7 cellular contexts compared by ENCODE assay signal in genomic region chr19:58558066-58558622, GRCh38. TPM values are rescaled to one million over a fixed set of nuclear protein-coding genes. Genes with fewer than 3 reads are reported as not detected.
DNase-seq lines count a peak whose midpoint lies in the region; ATAC-seq and TF ChIP-seq lines count a peak whose summit lies in the region.

TSS of gene UBE2M (minus strand) at chr19:58558611. CDS start at chr19:58558381, 230 bp downstream.

- no peak for TF ChIP-seq EP300 in stomach (IDR thresholded peaks at IDR 0.05)

- H3K9me3 ChIP-seq in SJSA1 (replicated peaks) (no peaks in the 10 kb centered on the region), left lung (no peaks in the 10 kb centered on the region), stomach (no peaks in the 10 kb centered on the region)

- H3K4me3 ChIP-seq in SJSA1 (peak within 1 kb of the TSS; percentile 69), left lung (peak within 1 kb of the TSS; percentile 74 to 78), stomach (peak within 1 kb of the TSS; percentile 72 to 88 (median 80))

- H3K27me3 ChIP-seq in SJSA1 (replicated peaks): no peaks in the 10 kb centered on the region
- peaks cover 0 to 24% of the 10 kb centered on the region in 2 donors for H3K27me3 ChIP-seq in left lung
- H3K27me3 ChIP-seq in stomach: peaks cover 0 to 14% (median 8%) of the 10 kb centered on the region in 3 donors

- intact Hi-C loops in left lung (cut with DNase I) (no loop called here), stomach (cut with DNase I; ENCODE audit: low total_unique reads) (no loop called here)

- H3K4me1 ChIP-seq in SJSA1 (replicated peaks): peaks cover 35% of the 10 kb centered on the region
- peaks cover 37 to 68% of the 10 kb centered on the region in 2 donors for H3K4me1 ChIP-seq in left lung
- peaks cover 62 to 77% (median 76%) of the 10 kb centered on the region in 4 donors for H3K4me1 ChIP-seq in stomach

- no peak for TF ChIP-seq POLR2A in stomach (IDR thresholded peaks at IDR 0.05)

- TF ChIP-seq CTCF in left lung (IDR thresholded peaks at IDR 0.05) (no peak), stomach (IDR thresholded peaks at IDR 0.05) (no peak)

- 0 to 1% (median 1%) methylated on average over 39 to 62 of the region's 62 CpGs for WGBS in stomach, 5 donors

- DNase-seq in H4 (ENCODE audit: low spot score) (no peak), SJSA1 (ENCODE audit: low read depth in 1 of 2, low spot score in 2 of 2) (peak in 1 of 2 experiments; percentile 62), caudate nucleus (lab: John Stamatoyannopoulos, UW) (no peak), left lung (peak; percentile 72 to 91), stomach (peak; percentile 63), NCI-H446 (lab: John Stamatoyannopoulos, UW) (no peak), NCI-H1092 treated with DMSO at 0.1 percent for 48 hours (lab: John Stamatoyannopoulos, UW) (no peak)

- H3K36me3 ChIP-seq in SJSA1: peaks cover 51% of the 10 kb centered on the region
- H3K36me3 ChIP-seq in left lung: peaks cover 0 to 27% of the 10 kb centered on the region in 2 donors
- H3K36me3 ChIP-seq in stomach: peaks cover 16 to 27% (median 22%) of the 10 kb centered on the region in 4 donors

- H3K27ac ChIP-seq in SJSA1: peak within 1 kb of the TSS; percentile 89
- peak within 1 kb of the TSS; percentile 100 for H3K27ac ChIP-seq in caudate nucleus (ENCODE audit: low read depth, low read length)
- H3K27ac ChIP-seq in left lung: peak within 1 kb of the TSS; percentile 100
- peak within 1 kb of the TSS; percentile 100 for H3K27ac ChIP-seq in stomach

- no peak for ATAC-seq in left lung

RNA-seq across cellular contexts. Expression of gene UBE2M, which starts in this region (rescaled TPM):
- 108 and 109 TPM in 2 replicates for total RNA-seq in H4 (2014; rRNA removed; shearing (Covaris generic))
- 79.2 and 109 TPM in 2 replicates for total RNA-seq in SJSA1 (2014; rRNA removed; shearing (Covaris generic))
- total RNA-seq in left lung (10 to 100 TPM; 54.9 to 83.4 TPM), stomach (10 to 100 TPM in 3 of 5 donors, 1 to 10 TPM in 1, not detected in 1; 9.8 to 35.3 (median 27.1) TPM)
- 10 to 100 TPM; 35.5 to 51.5 (median 41.9) TPM for polyA plus RNA-seq in stomach

Comparison
In these comparisons a context has a peak if more than half of its experiments do, and no peak if none do; other contexts are left out.
1. DNase-seq: peak in left lung (2 of 2) and stomach (single experiment); none in H4 (single experiment), caudate nucleus (0 of 61), NCI-H446 (0 of 2) and NCI-H1092 treated with DMSO at 0.1 percent for 48 hours (single experiment).
2. Peak in every context shown above with its lines, with median percentiles within 50 percentile points of each other: H3K27ac ChIP-seq and H3K4me3 ChIP-seq.